In the genomic region with DNA sequence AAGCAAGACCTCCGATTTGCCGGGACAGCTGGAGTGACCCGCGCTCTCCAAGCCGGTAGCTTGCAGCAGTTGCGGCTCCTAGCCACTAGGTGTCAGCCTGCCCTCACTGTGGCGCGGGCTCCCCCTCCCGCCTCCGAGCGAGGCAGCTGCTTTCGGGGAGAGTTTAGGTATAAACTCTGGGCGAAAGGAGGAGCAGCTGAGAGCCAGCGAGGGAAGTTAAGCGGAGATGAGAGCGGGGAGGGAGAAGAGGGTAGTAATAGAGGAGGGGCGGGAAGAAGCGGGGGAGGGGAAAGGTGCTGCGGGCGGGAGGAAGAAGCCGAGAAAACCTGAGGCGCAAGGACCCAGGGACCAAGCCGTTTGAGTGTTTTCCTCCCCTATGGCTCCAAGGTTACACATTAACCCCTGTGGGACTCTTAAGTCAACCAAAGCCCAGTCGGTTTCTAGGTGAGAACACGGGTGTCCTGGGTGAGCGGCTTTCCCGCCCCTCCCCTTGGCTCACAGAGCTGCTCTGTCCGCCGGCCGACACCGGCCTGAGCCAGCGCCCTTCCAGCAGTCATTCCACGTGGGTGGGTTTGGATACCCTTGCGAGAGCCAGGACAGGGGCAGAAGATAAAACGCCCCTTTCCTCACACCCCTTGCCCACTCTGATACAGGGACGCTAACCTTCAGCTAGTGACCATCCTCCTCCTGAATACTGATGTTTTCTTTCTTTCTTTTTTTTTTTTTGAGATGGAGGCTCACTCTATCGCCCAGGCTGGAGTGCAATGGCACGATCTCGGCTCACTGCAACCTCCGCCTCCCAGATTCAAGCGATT, we compare ENCODE assay signal across 8 cellular contexts. TPM values are rescaled to one million over a fixed set of nuclear protein-coding genes. Genes with fewer than 3 reads are reported as not detected.
DNase-seq lines count a peak whose midpoint lies in the region; ATAC-seq and TF ChIP-seq lines count a peak whose summit lies in the region.

No MANE protein-coding gene starts in this region.

- peak overlapping the region; percentile 14 for H2BK12ac ChIP-seq in neuronal stem cell (ENCODE audit: low read length)

- TF ChIP-seq CTCF in MM.1S (IDR thresholded peaks at IDR 0.05; ENCODE audit: low read length) (peak; percentile 98), foreskin keratinocyte (conservative IDR thresholded peaks at IDR 0.05) (peak; percentile 100)

- H3K4me2 ChIP-seq in MM.1S (ENCODE audit: low read depth, low read length) (peak overlapping the region; percentile 99), neuronal stem cell (ENCODE audit: insufficient read depth, low read length, poor library complexity, severe bottlenecking) (peak overlapping the region; percentile 100)

- peaks cover 61% of the 10 kb centered on the region for H3F3A ChIP-seq in MM.1S (ENCODE audit: insufficient read depth, low read length)

- H3K4me3 ChIP-seq in H7 (ENCODE audit: insufficient read depth, low read depth, low read length) (peak overlapping the region; percentile 90), MM.1S (ENCODE audit: low read length) (peak overlapping the region; percentile 79), neuronal stem cell (ENCODE audit: low read length in 2 of 2) (peak overlapping the region; percentile 61 to 83)

- peaks cover 26% of the 10 kb centered on the region for H3K36me3 ChIP-seq in ES-I3 (ENCODE audit: insufficient read depth, low read length)
- peaks cover 25% of the 10 kb centered on the region for H3K36me3 ChIP-seq in H7 (replicated peaks; ENCODE audit: control insufficient read depth, insufficient read depth, low read length)
- 0 out of 2 replicates have a peak, but pooled peaks cover 7% of the 10 kb centered on the region for H3K36me3 ChIP-seq in MM.1S (replicated peaks; ENCODE audit: insufficient read depth, low read length)
- peaks cover 24 to 33% of the 10 kb centered on the region in 2 donors for H3K36me3 ChIP-seq in neuronal stem cell (replicated peaks in 1 of 2; ENCODE audit: control insufficient read depth in 2 of 2, insufficient read depth in 2 of 2, low read length in 2 of 2)

- H3K4me1 ChIP-seq in ES-I3 (ENCODE audit: insufficient read depth, low read length) (peaks cover 15% of the 10 kb centered on the region; the same call in 1 of the 2 replicates), MM.1S (ENCODE audit: low read length) (peaks cover 4% of the 10 kb centered on the region; the same call in 1 of the 2 replicates), foreskin keratinocyte (peaks cover 3% of the 10 kb centered on the region), neuronal stem cell (ENCODE audit: control insufficient read depth in 2 of 2, insufficient read depth in 1 of 2, low read depth in 1 of 2, low read length in 2 of 2) (peaks cover 16 to 24% of the 10 kb centered on the region in 2 donors)

- no CpG with 5 or more reads among the region's 41 CpGs for WGBS in neuronal stem cell (ENCODE audit: extremely low coverage in 2 of 2, insufficient read length in 2 of 2, insufficient replicate concordance in 1 of 2), 2 donors

- peak overlapping the region; percentile 50 for H3K18ac ChIP-seq in neuronal stem cell (ENCODE audit: low read length)

- DNase-seq in H7 (peak; percentile 95), MM.1S (peak; percentile 96), SIG-M5 treated with dmso at 0.1 percent for 504 hours (lab: John Stamatoyannopoulos, UW; ENCODE audit: unreplicated experiment) (peak; percentile 97), foreskin keratinocyte (peak; percentile 79 to 91), neuronal stem cell (ENCODE audit: low spot score) (peak; percentile 98), substantia nigra (lab: John Stamatoyannopoulos, UW) (peak in 48 of 49 donors; percentile 51 to 95 (median 86))
- DNase-seq in activated naive CD4-positive, alpha-beta T cell (lab: John Stamatoyannopoulos, UW) = peak; percentile 77 to 85 (median 82)

- peak overlapping the region; percentile 52 for H3K23ac ChIP-seq in neuronal stem cell (ENCODE audit: low read depth, low read length, poor library complexity)

- no peak overlapping the region for H2BK5ac ChIP-seq in neuronal stem cell (ENCODE audit: low read length)

- peaks cover 2% of the 10 kb centered on the region for H3K79me1 ChIP-seq in neuronal stem cell (ENCODE audit: low read depth, low read length)

- 0 out of 2 replicates have a peak, but pooled peaks cover 8% of the 10 kb centered on the region for H4K20me1 ChIP-seq in MM.1S (ENCODE audit: insufficient read depth, low read length)

- H3K9me3 ChIP-seq in ES-I3 (ENCODE audit: control insufficient read depth, insufficient read depth, low read length) (no peaks in the 10 kb centered on the region), MM.1S (replicated peaks; ENCODE audit: insufficient read depth, low read length) (no peaks in the 10 kb centered on the region), neuronal stem cell (replicated peaks in 1 of 2; ENCODE audit: control insufficient read depth in 2 of 2, insufficient read depth in 1 of 2, low read depth in 1 of 2, low read length in 2 of 2) (peaks cover 0 to 1% of the 10 kb centered on the region in 2 donors)

- H3K4ac ChIP-seq in neuronal stem cell (ENCODE audit: low read length) = no peak overlapping the region

- peak overlapping the region; percentile 45 for H2BK15ac ChIP-seq in neuronal stem cell (ENCODE audit: low read length)

- peak; percentile 51 for ATAC-seq in foreskin keratinocyte

- no peak overlapping the region for H4K8ac ChIP-seq in neuronal stem cell (ENCODE audit: low read depth, low read length)

- H3K27me3 ChIP-seq in H7 (ENCODE audit: control insufficient read depth, insufficient read depth, low read length) (no peaks in the 10 kb centered on the region), MM.1S (replicated peaks; ENCODE audit: insufficient read depth, low read length) (no peaks in the 10 kb centered on the region), foreskin keratinocyte (no peaks in the 10 kb centered on the region), neuronal stem cell (ENCODE audit: control insufficient read depth in 3 of 3, insufficient read depth in 3 of 3, low read depth in 1 of 3, low read length in 3 of 3) (no peaks in the 10 kb centered on the region)

- peak overlapping the region; percentile 92 for H2AFZ ChIP-seq in MM.1S (ENCODE audit: low read length)
- H2AFZ ChIP-seq in neuronal stem cell (ENCODE audit: low read length) = peak overlapping the region; percentile 88

- H3K27ac ChIP-seq in MM.1S (ENCODE audit: low read length) (peak overlapping the region; percentile 98), foreskin keratinocyte (peak overlapping the region; percentile 99), neuronal stem cell (replicated peaks; ENCODE audit: low read length) (peak overlapping the region; percentile 90), substantia nigra (ENCODE audit: low read depth, low read length, poor library complexity, severe bottlenecking) (peak overlapping the region; percentile 38)

- H4K91ac ChIP-seq in neuronal stem cell (ENCODE audit: low read depth, low read length, poor library complexity) = no peak overlapping the region

- H3K9ac ChIP-seq in ES-I3 (ENCODE audit: low read depth, low read length) (peak overlapping the region; percentile 92), MM.1S (ENCODE audit: low read length) (peak overlapping the region; percentile 87), neuronal stem cell (ENCODE audit: low read depth, low read length, poor library complexity) (peak overlapping the region; percentile 90)

- no peak overlapping the region for H2BK120ac ChIP-seq in neuronal stem cell (ENCODE audit: low read depth, low read length)

- H3K9me2 ChIP-seq in MM.1S (replicated peaks; ENCODE audit: insufficient read depth, low read length) = no peaks in the 10 kb centered on the region

- H2AK5ac ChIP-seq in neuronal stem cell (ENCODE audit: low read depth, low read length) = peak overlapping the region; percentile 88

- no peak overlapping the region for H3K14ac ChIP-seq in neuronal stem cell (ENCODE audit: low read length)

- peaks cover 15% of the 10 kb centered on the region for H3K79me2 ChIP-seq in MM.1S (ENCODE audit: low read length)

RNA-seq across cellular contexts. Expression of a gene that starts 1.1 kb away (rescaled TPM):
- total RNA-seq in H7 (2014; rRNA removed; shearing (Covaris generic)) = 15.6 and 21.4 TPM in 2 replicates
- 11.2 and 17.1 TPM in 2 replicates for total RNA-seq in foreskin keratinocyte
- 17.7 and 19.4 TPM in 2 replicates for polyA plus RNA-seq in foreskin keratinocyte
- polyA plus RNA-seq in neuronal stem cell (2013, experiment 1 of 2) = 9.1 TPM
- polyA plus RNA-seq in neuronal stem cell (2013, experiment 2 of 2) = 8.3 TPM

RNA-seq across cellular contexts. Expression of a gene that starts 1.5 kb away (rescaled TPM):
- 10.9 and 12.5 TPM in 2 replicates for total RNA-seq in H7 (2014; rRNA removed; shearing (Covaris generic))
- total RNA-seq in foreskin keratinocyte = 3.4 and 3.6 TPM in 2 replicates
- polyA plus RNA-seq in foreskin keratinocyte = 2.0 and 2.1 TPM in 2 replicates
- polyA plus RNA-seq in neuronal stem cell (2013, experiment 1 of 2) = 4.5 TPM
- 4.3 TPM for polyA plus RNA-seq in neuronal stem cell (2013, experiment 2 of 2)

RNA-seq across cellular contexts. Expression of a gene that starts 7.3 kb away (rescaled TPM):
- total RNA-seq in H7 (2014; rRNA removed; shearing (Covaris generic)) = 778 and 823 TPM in 2 replicates
- total RNA-seq in foreskin keratinocyte = 1,328 and 1,341 TPM in 2 replicates
- polyA plus RNA-seq in foreskin keratinocyte = 1,847 and 1,895 TPM in 2 replicates
- polyA plus RNA-seq in neuronal stem cell (2013, experiment 1 of 2) = 3,397 TPM
- polyA plus RNA-seq in neuronal stem cell (2013, experiment 2 of 2) = 3,279 TPM

RNA-seq across cellular contexts. Expression of a gene that starts 9.5 kb away (rescaled TPM):
- 209 and 284 TPM in 2 replicates for total RNA-seq in H7 (2014; rRNA removed; shearing (Covaris generic))
- total RNA-seq in foreskin keratinocyte = 160 and 161 TPM in 2 replicates
- polyA plus RNA-seq in foreskin keratinocyte = 160 and 161 TPM in 2 replicates
- polyA plus RNA-seq in neuronal stem cell (2013, experiment 1 of 2) = 76.6 TPM
- 73.6 TPM for polyA plus RNA-seq in neuronal stem cell (2013, experiment 2 of 2)

RNA-seq across cellular contexts. Expression of a gene that starts 15.4 kb away (rescaled TPM):
- 13.9 and 23.7 TPM in 2 replicates for total RNA-seq in H7 (2014; rRNA removed; shearing (Covaris generic))
- 0.39 and 0.41 TPM in 2 replicates for total RNA-seq in foreskin keratinocyte
- 0.45 and 0.76 TPM in 2 replicates for polyA plus RNA-seq in foreskin keratinocyte
- 24.4 TPM for polyA plus RNA-seq in neuronal stem cell (2013, experiment 1 of 2)
- 25.2 TPM for polyA plus RNA-seq in neuronal stem cell (2013, experiment 2 of 2)

Comparison
In these comparisons a context has a peak if more than half of its experiments do, and no peak if none do; other contexts are left out.
1. Peak in every context shown above with its lines: DNase-seq, ATAC-seq, H3K4me3 ChIP-seq and H3K27ac ChIP-seq.
2. H3K27ac ChIP-seq: peak in every context shown above with its lines; median percentile 99 in foreskin keratinocyte; 98 in MM.1S; 90 in neuronal stem cell; 38 in substantia nigra.